Comparison of ENCODE assay signal across 34 cellular contexts in the genomic region with DNA sequence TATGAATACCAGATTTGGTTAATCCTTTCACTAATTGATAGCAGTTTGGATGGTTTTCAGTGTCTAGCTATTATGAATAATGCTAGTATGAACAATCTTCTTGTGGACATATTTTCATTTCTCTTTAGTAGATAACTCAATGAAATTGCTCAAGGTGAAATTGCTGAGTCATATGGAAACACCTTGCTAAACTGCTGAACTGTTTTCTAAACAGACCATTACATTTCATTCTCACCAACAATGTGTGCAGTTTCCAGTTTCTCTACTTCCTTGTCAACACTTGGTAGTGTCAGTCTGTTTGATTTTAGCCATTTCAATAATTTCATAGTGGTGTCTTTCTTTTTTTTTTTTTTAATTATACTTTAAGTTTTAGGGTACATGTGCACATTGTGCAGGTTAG.
"Had no signal": no experiment of that assay in that cellular context is flagged by ENCODE, and none has a peak within 500 bp of the region (broad histone marks: within the 10 kb centered on the region; RNA-seq: fewer than 3 reads in every experiment).

No MANE protein-coding gene starts in this region.

- H3K27me3 ChIP-seq: body of pancreas, brain microvascular endothelial cell, breast epithelium had no signal

- H3K4me1 Mint-ChIP-seq: activated B cell treated with CpG ODN at 0.5 μM for 24 hours; activated CD4-positive, alpha-beta T cell treated with anti-CD3 and anti-CD28 coated beads, Interleukin-2, amount 10 ng/mL, durations not matched to agents 24 days and 14 days; activated naive CD4-positive, alpha-beta T cell treated with anti-CD3 and anti-CD28 coated beads, Interleukin-2, amount 10 ng/mL, durations not matched to agents 7 days and 5 days; activated naive CD4-positive, alpha-beta T cell treated with anti-CD3 and anti-CD28 coated beads, Interleukin-2, amount 50 U/mL, for 24 hours; activated naive CD8-positive, alpha-beta T cell treated with anti-CD3 and anti-CD28 coated beads, Interleukin-2, amount 10 ng/mL, durations not matched to agents 7 days and 5 days; activated naive CD8-positive, alpha-beta T cell treated with anti-CD3 and anti-CD28 coated beads, Interleukin-2, amount 50 U/mL, for 24 hours had no signal

- H3K9me3 ChIP-seq: body of pancreas, breast epithelium had no signal

- H3K36me3 ChIP-seq: brain microvascular endothelial cell, breast epithelium had no signal

- H3K27me3 Mint-ChIP-seq: activated B cell treated with CpG ODN at 0.5 μM for 24 hours; activated CD4-positive, alpha-beta T cell treated with anti-CD3 and anti-CD28 coated beads, Interleukin-2, amount 10 ng/mL, durations not matched to agents 24 days and 14 days; activated CD8-positive, alpha-beta T cell treated with anti-CD3 and anti-CD28 coated beads for 36 hours; activated naive CD8-positive, alpha-beta T cell treated with anti-CD3 and anti-CD28 coated beads, Interleukin-2, amount 10 ng/mL, durations not matched to agents 7 days and 5 days had no signal

- DNase-seq: activated B cell treated with CpG ODN at 0.5 μM for 24 hours; activated CD4-positive, alpha-beta memory T cell treated with anti-CD3 and anti-CD28 coated beads for 36 hours; activated CD4-positive, alpha-beta T cell treated with anti-CD3 and anti-CD28 coated beads for 4 hours; activated CD4-positive, alpha-beta T cell treated with anti-CD3 and anti-CD28 coated beads, Interleukin-2, amount 10 ng/mL, durations not matched to agents 24 days and 14 days; activated CD4-positive, alpha-beta T cell treated with anti-CD3 and anti-CD28 coated beads, Interleukin-2, amount 50 U/mL, for 1 hour; activated CD4-positive, alpha-beta T cell treated with anti-CD3 and anti-CD28 coated beads, Interleukin-2, amount 50 U/mL, for 4 hours; activated CD4-positive, CD25-positive, alpha-beta regulatory T cell treated with anti-CD3 and anti-CD28 coated beads, Interleukin-2, amount 50 U/mL, for 72 hours; activated CD8-positive, alpha-beta memory T cell treated with anti-CD3 and anti-CD28 coated beads, Interleukin-2, amount 50 U/mL, for 4 hours; activated CD8-positive, alpha-beta T cell treated with anti-CD3 and anti-CD28 coated beads for 36 hours; activated effector memory CD4-positive, alpha-beta T cell treated with Interleukin-2 at 50 U/mL for 16 hours; activated gamma-delta T cell; activated naive CD4-positive, alpha-beta T cell treated with anti-CD3 and anti-CD28 coated beads, Interleukin-2, amount 10 ng/mL, durations not matched to agents 7 days and 5 days; activated naive CD4-positive, alpha-beta T cell treated with Interleukin-2 at 50 U/mL for 16 hours; activated naive CD8-positive, alpha-beta T cell treated with anti-CD3 and anti-CD28 coated beads, Interleukin-2, amount 10 ng/mL, durations not matched to agents 7 days and 5 days; activated naive CD8-positive, alpha-beta T cell treated with anti-CD3 and anti-CD28 coated beads, Interleukin-2, amount 50 U/mL, for 24 hours; activated T-cell treated with anti-CD3 and anti-CD28 coated beads for 4 hours; activated T-cell treated with anti-CD3 and anti-CD28 coated beads, Interleukin-2, amount 50 U/mL, for 1 hour; activated T-cell treated with anti-CD3 and anti-CD28 coated beads, Interleukin-2, amount 50 U/mL, for 4 hours; activated T-cell treated with anti-CD3 and anti-CD28 coated beads, Interleukin-2, amount 50 U/mL, for 72 hours; aorta; body of pancreas; brain microvascular endothelial cell; central memory CD4-positive, alpha-beta T cell; T-helper 9 cell had no signal

- H3K4me1 ChIP-seq: breast epithelium had no signal

- H3K36me3 Mint-ChIP-seq: activated CD4-positive, alpha-beta memory T cell treated with anti-CD3 and anti-CD28 coated beads for 36 hours; activated naive CD4-positive, alpha-beta T cell treated with anti-CD3 and anti-CD28 coated beads, Interleukin-2, amount 10 ng/mL, durations not matched to agents 7 days and 5 days; activated naive CD4-positive, alpha-beta T cell treated with anti-CD3 and anti-CD28 coated beads, Interleukin-2, amount 50 U/mL, for 24 hours; activated naive CD8-positive, alpha-beta T cell; activated naive CD8-positive, alpha-beta T cell treated with anti-CD3 and anti-CD28 coated beads, Interleukin-2, amount 10 ng/mL, durations not matched to agents 7 days and 5 days had no signal

- H3K27ac ChIP-seq: body of pancreas, brain microvascular endothelial cell, breast epithelium, VCaP had no signal

- FAIRE-seq: astrocyte, TTC549 had no signal

- ATAC-seq: activated CD8-positive, alpha-beta T cell treated with anti-CD3 and anti-CD28 coated beads for 36 hours; activated naive CD8-positive, alpha-beta T cell treated with anti-CD3 and anti-CD28 coated beads, Interleukin-2, amount 50 U/mL, for 24 hours; activated T-cell treated with anti-CD3 and anti-CD28 coated beads, Interleukin-2, amount 50 U/mL, for 4 hours; activated T-cell treated with anti-CD3 and anti-CD28 coated beads, Interleukin-2, amount 50 U/mL, for 72 hours; body of pancreas had no signal

- H3K9me3 Mint-ChIP-seq: activated CD4-positive, alpha-beta memory T cell treated with anti-CD3 and anti-CD28 coated beads for 36 hours; activated CD4-positive, alpha-beta T cell treated with anti-CD3 and anti-CD28 coated beads, Interleukin-2, amount 10 ng/mL, durations not matched to agents 24 days and 14 days; activated naive CD4-positive, alpha-beta T cell treated with anti-CD3 and anti-CD28 coated beads, Interleukin-2, amount 10 ng/mL, durations not matched to agents 7 days and 5 days; activated naive CD4-positive, alpha-beta T cell treated with anti-CD3 and anti-CD28 coated beads, Interleukin-2, amount 50 U/mL, for 24 hours; activated naive CD8-positive, alpha-beta T cell treated with anti-CD3 and anti-CD28 coated beads, Interleukin-2, amount 10 ng/mL, durations not matched to agents 7 days and 5 days; activated naive CD8-positive, alpha-beta T cell treated with anti-CD3 and anti-CD28 coated beads, Interleukin-2, amount 50 U/mL, for 24 hours; activated T-cell treated with anti-CD3 and anti-CD28 coated beads, Interleukin-2, amount 50 U/mL, for 4 hours; T-helper 1 cell treated with Interleukin-12 subunit alpha and Interleukin-12 subunit beta and Interleukin-4 antibody, amounts not matched to agents 30 μg/mL and 1 μg/mL, for 36 hours had no signal

- H3K4me3 ChIP-seq: body of pancreas, breast epithelium had no signal

- H3K4me3 Mint-ChIP-seq: activated B cell treated with CpG ODN at 0.5 μM for 24 hours; activated CD4-positive, alpha-beta memory T cell treated with anti-CD3 and anti-CD28 coated beads for 36 hours; activated CD4-positive, alpha-beta T cell treated with anti-CD3 and anti-CD28 coated beads, Interleukin-2, amount 10 ng/mL, durations not matched to agents 24 days and 14 days; activated CD8-positive, alpha-beta T cell treated with anti-CD3 and anti-CD28 coated beads for 36 hours; activated naive CD4-positive, alpha-beta T cell treated with anti-CD3 and anti-CD28 coated beads, Interleukin-2, amount 10 ng/mL, durations not matched to agents 7 days and 5 days; activated naive CD4-positive, alpha-beta T cell treated with anti-CD3 and anti-CD28 coated beads, Interleukin-2, amount 50 U/mL, for 24 hours; activated naive CD8-positive, alpha-beta T cell; activated naive CD8-positive, alpha-beta T cell treated with anti-CD3 and anti-CD28 coated beads, Interleukin-2, amount 10 ng/mL, durations not matched to agents 7 days and 5 days; activated naive CD8-positive, alpha-beta T cell treated with anti-CD3 and anti-CD28 coated beads, Interleukin-2, amount 50 U/mL, for 24 hours; activated T-cell treated with anti-CD3 and anti-CD28 coated beads, Interleukin-2, amount 50 U/mL, for 4 hours; activated T-cell treated with anti-CD3 and anti-CD28 coated beads, Interleukin-2, amount 50 U/mL, for 72 hours; activated T-helper 1 cell treated with anti-CD3 and anti-CD28 coated beads, Interleukin-12 subunit alpha, Interleukin-12 subunit beta, Interleukin-2, Interleukin-4 antibody, amounts not matched to agents 30 ng/mL and 10 ng/mL and 1 ng/mL, durations not matched to agents 14 hours and 24 hours and 36 hours; T-helper 1 cell treated with Interleukin-12 subunit alpha and Interleukin-12 subunit beta and Interleukin-4 antibody, amounts not matched to agents 30 μg/mL and 1 μg/mL, for 36 hours; T-helper 2 cell treated with Interferon-gamma antibody and Interleukin-4, amounts not matched to agents 5 μg/mL and 100 μg/mL, for 36 hours had no signal

- H3K27ac Mint-ChIP-seq: activated B cell treated with CpG ODN at 0.5 μM for 24 hours; activated CD4-positive, alpha-beta memory T cell treated with anti-CD3 and anti-CD28 coated beads for 36 hours; activated CD4-positive, alpha-beta T cell treated with anti-CD3 and anti-CD28 coated beads, Interleukin-2, amount 10 ng/mL, durations not matched to agents 24 days and 14 days; activated CD8-positive, alpha-beta T cell treated with anti-CD3 and anti-CD28 coated beads for 36 hours; activated naive CD4-positive, alpha-beta T cell treated with anti-CD3 and anti-CD28 coated beads, Interleukin-2, amount 10 ng/mL, durations not matched to agents 7 days and 5 days; activated naive CD4-positive, alpha-beta T cell treated with anti-CD3 and anti-CD28 coated beads, Interleukin-2, amount 50 U/mL, for 24 hours; activated naive CD8-positive, alpha-beta T cell; activated naive CD8-positive, alpha-beta T cell treated with anti-CD3 and anti-CD28 coated beads, Interleukin-2, amount 10 ng/mL, durations not matched to agents 7 days and 5 days; activated naive CD8-positive, alpha-beta T cell treated with anti-CD3 and anti-CD28 coated beads, Interleukin-2, amount 50 U/mL, for 24 hours; activated T-cell treated with anti-CD3 and anti-CD28 coated beads, Interleukin-2, amount 50 U/mL, for 72 hours; activated T-helper 1 cell treated with anti-CD3 and anti-CD28 coated beads, Interleukin-12 subunit alpha, Interleukin-12 subunit beta, Interleukin-2, Interleukin-4 antibody, amounts not matched to agents 30 ng/mL and 10 ng/mL and 1 ng/mL, durations not matched to agents 14 hours and 24 hours and 36 hours; activated T-helper 2 cell treated with anti-CD3 and anti-CD28 coated beads, Interferon-gamma antibody, Interleukin-2, Interleukin-4, amounts not matched to agents 10 μg/mL and 5 μg/mL and 100 μg/mL, durations not matched to agents 14 hours and 24 hours and 36 hours; T-helper 1 cell treated with Interleukin-12 subunit alpha and Interleukin-12 subunit beta and Interleukin-4 antibody, amounts not matched to agents 30 μg/mL and 1 μg/mL, for 36 hours; T-helper 2 cell treated with Interferon-gamma antibody and Interleukin-4, amounts not matched to agents 5 μg/mL and 100 μg/mL, for 36 hours had no signal
